In the genomic region with DNA sequence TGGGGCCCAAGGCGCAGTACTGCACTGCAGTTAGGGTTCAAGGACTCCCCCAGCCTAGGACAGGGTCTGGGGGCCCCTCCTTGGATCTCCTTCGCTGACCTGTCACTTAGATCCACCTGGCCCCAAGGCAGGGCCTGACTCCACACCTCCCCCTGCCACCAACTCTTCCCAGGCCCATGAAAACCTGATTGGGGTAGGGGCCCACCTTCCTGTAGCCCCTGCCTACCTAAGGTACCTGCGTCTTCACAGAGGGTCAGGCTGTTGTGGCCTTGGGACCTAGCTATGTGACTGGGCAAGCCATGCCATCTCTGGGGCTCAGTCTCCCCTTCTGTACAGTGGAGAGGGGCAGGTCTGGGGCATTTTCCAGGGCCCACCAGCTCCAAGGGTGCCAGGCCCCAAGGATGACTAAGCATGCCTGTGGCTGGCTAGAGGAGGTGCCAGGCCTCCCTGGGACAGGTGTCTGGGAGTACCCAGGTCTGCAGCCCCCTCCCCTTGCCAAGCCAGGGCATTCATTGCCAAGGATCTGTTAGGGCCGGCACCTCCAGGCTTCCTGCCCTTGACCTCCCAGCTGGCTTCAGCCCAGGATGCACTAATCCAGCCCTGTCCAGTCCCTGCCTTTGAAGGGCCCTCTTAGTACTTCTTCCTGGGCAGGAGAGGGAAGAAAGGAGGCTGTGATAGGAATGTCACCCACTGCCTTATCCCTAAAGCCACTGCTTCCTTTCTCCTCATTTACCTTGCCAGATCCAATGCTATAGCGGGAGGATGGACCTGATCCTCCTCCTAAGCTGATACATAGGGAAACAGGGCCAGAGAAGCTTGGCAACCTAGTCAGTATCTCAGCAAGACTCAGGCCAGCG, we compare ENCODE assay signal across 8 cellular contexts. TPM values are rescaled to one million over a fixed set of nuclear protein-coding genes. Genes with fewer than 3 reads are reported as not detected.
DNase-seq lines count a peak whose midpoint lies in the region; ATAC-seq, FAIRE-seq and TF ChIP-seq lines count a peak whose summit lies in the region.

No MANE protein-coding gene starts in this region.

- no peaks in the 10 kb centered on the region for H3K9me3 Mint-ChIP-seq in activated T-cell treated with anti-CD3 and anti-CD28 coated beads, Interleukin-2, amount 50 U/mL, for 4 hours
- no peaks in the 10 kb centered on the region for H3K9me3 Mint-ChIP-seq in astrocyte (ENCODE audit: unreplicated experiment)
- no peaks in the 10 kb centered on the region for H3K9me3 Mint-ChIP-seq in type B pancreatic cell

- H3K36me3 Mint-ChIP-seq in activated T-cell treated with anti-CD3 and anti-CD28 coated beads, Interleukin-2, amount 50 U/mL, for 4 hours (ENCODE audit: insufficient read depth) = peaks cover 2% of the 10 kb centered on the region
- peaks cover 19% of the 10 kb centered on the region for H3K36me3 Mint-ChIP-seq in astrocyte (ENCODE audit: low read depth, unreplicated experiment)
- peaks cover 12% of the 10 kb centered on the region for H3K36me3 Mint-ChIP-seq in type B pancreatic cell

- peak overlapping the region; percentile 93 for H3K9ac ChIP-seq in astrocyte (ENCODE audit: low read length)

- H3K4me3 Mint-ChIP-seq in activated T-cell treated with anti-CD3 and anti-CD28 coated beads, Interleukin-2, amount 50 U/mL, for 4 hours = peak overlapping the region; percentile 84
- H3K4me3 Mint-ChIP-seq in astrocyte (ENCODE audit: unreplicated experiment) = peak overlapping the region; percentile 89
- peak overlapping the region; percentile 87 for H3K4me3 Mint-ChIP-seq in type B pancreatic cell

- H4K20me1 ChIP-seq in astrocyte (ENCODE audit: insufficient read depth, low read length) = peaks cover 11% of the 10 kb centered on the region

- H3K27ac Mint-ChIP-seq in astrocyte (ENCODE audit: unreplicated experiment) = peak overlapping the region; percentile 75
- H3K27ac Mint-ChIP-seq in type B pancreatic cell = peak overlapping the region; percentile 67

- no peaks in the 10 kb centered on the region for H3K27me3 Mint-ChIP-seq in activated T-cell treated with anti-CD3 and anti-CD28 coated beads, Interleukin-2, amount 50 U/mL, for 4 hours (ENCODE audit: low read depth)
- no peaks in the 10 kb centered on the region for H3K27me3 Mint-ChIP-seq in astrocyte (ENCODE audit: low read depth, unreplicated experiment)
- no peaks in the 10 kb centered on the region for H3K27me3 Mint-ChIP-seq in type B pancreatic cell

- H2AFZ ChIP-seq in astrocyte (ENCODE audit: low read depth, low read length) = peak overlapping the region; percentile 75

- peaks cover 12% of the 10 kb centered on the region for H3K4me1 Mint-ChIP-seq in activated T-cell treated with anti-CD3 and anti-CD28 coated beads, Interleukin-2, amount 50 U/mL, for 4 hours (ENCODE audit: low read depth)
- H3K4me1 Mint-ChIP-seq in astrocyte (ENCODE audit: low read depth, unreplicated experiment) (peaks cover 2% of the 10 kb centered on the region), type B pancreatic cell (ENCODE audit: unreplicated experiment) (no peaks in the 10 kb centered on the region)

- TF ChIP-seq CTCF in astrocyte (IDR thresholded peaks at IDR 0.05; ENCODE audit: insufficient read depth, low read depth, low read length) = no peak
- no peak for TF ChIP-seq CTCF in type B pancreatic cell (conservative IDR thresholded peaks at IDR 0.05)

- DNase-seq in activated T-cell treated with anti-CD3 and anti-CD28 coated beads, Interleukin-2, amount 50 U/mL, for 4 hours = no peak
- DNase-seq in activated T-cell treated with anti-CD3 and anti-CD28 coated beads, Interleukin-2, amount 50 U/mL, for 1 hour = no peak
- DNase-seq in astrocyte (ENCODE audit: low read depth) (no peak), kidney tubule cell (ENCODE audit: low spot score) (peak; percentile 42), type B pancreatic cell (ENCODE audit: extremely low spot score, unreplicated experiment) (no peak), DMS153 (lab: John Stamatoyannopoulos, UW) (no peak), SIG-M5 treated with dmso at 0.1 percent for 504 hours (lab: John Stamatoyannopoulos, UW; ENCODE audit: unreplicated experiment) (no peak), HuH-7.5 (ENCODE audit: low spot score) (no peak)

- peak overlapping the region; percentile 69 for H3K27ac ChIP-seq in astrocyte (ENCODE audit: low read depth, low read length)

- peak overlapping the region; percentile 95 for H3K4me2 ChIP-seq in astrocyte (ENCODE audit: low read length)

- peaks cover 23% of the 10 kb centered on the region for H3K4me1 ChIP-seq in astrocyte (ENCODE audit: insufficient read depth, low read length)

- H3K36me3 ChIP-seq in astrocyte (ENCODE audit: insufficient read depth, low read length) = peaks cover 9% of the 10 kb centered on the region

- H3K9me3 ChIP-seq in astrocyte (ENCODE audit: insufficient read depth, low read depth, low read length) = no peaks in the 10 kb centered on the region

- peaks cover 54% of the 10 kb centered on the region for H3K79me2 ChIP-seq in astrocyte (ENCODE audit: insufficient read depth, low read length)

- FAIRE-seq in astrocyte (lab: Jason Lieb, UNC) = no peak

- peak overlapping the region; percentile 58 for H3K4me3 ChIP-seq in astrocyte (ENCODE audit: insufficient read depth, low read depth, low read length)

- no peak for ATAC-seq in activated T-cell treated with anti-CD3 and anti-CD28 coated beads, Interleukin-2, amount 50 U/mL, for 4 hours

- no peaks in the 10 kb centered on the region for H3K27me3 ChIP-seq in astrocyte (ENCODE audit: insufficient read depth, low read length)

RNA-seq across cellular contexts. Expression of gene LIMK1, which starts 1.3 kb away (rescaled TPM):
- total RNA-seq in activated T-cell treated with anti-CD3 and anti-CD28 coated beads, Interleukin-2, amount 50 U/mL, for 4 hours = 10 to 100 TPM; 17.9 to 22.1 (median 19.3) TPM
- total RNA-seq in astrocyte (67.8 and 69.9 TPM in 2 replicates), type B pancreatic cell (ENCODE audit: low replicate concordance) (34.6 and 46.6 TPM in 2 replicates)

RNA-seq across cellular contexts. Expression of gene ELN, which starts 57.0 kb away (rescaled TPM):
- under 1 TPM in 2 of 3 donors, not detected in 1; 0.08 to 0.15 TPM for total RNA-seq in activated T-cell treated with anti-CD3 and anti-CD28 coated beads, Interleukin-2, amount 50 U/mL, for 4 hours
- total RNA-seq in astrocyte (0.75 and 0.89 TPM in 2 replicates), type B pancreatic cell (ENCODE audit: low replicate concordance) (8.8 TPM in 1 of 2 replicates, not detected in the other)
